Comparison of ENCODE assay signal across 18 cellular contexts in genomic region chr13:97945792-97946419, GRCh38. TPM values are rescaled to one million over a fixed set of nuclear protein-coding genes. Genes with fewer than 3 reads are reported as not detected.
DNase-seq lines count a peak whose midpoint lies in the region; ATAC-seq, FAIRE-seq and TF ChIP-seq lines count a peak whose summit lies in the region.
"Had no signal": no experiment of that assay in that cellular context is flagged by ENCODE, and none has a peak within 500 bp of the region (broad histone marks: within the 10 kb centered on the region; RNA-seq: fewer than 3 reads in every experiment).

No MANE protein-coding gene starts in this region.

- intact Hi-C loops in pancreas (cut with DNase I): no loop called here

- TF ChIP-seq CTCF in fibroblast of the aortic adventitia (IDR thresholded peaks at IDR 0.05; ENCODE audit: insufficient read depth, low read length) (peak; percentile 16), pancreas (IDR thresholded peaks at IDR 0.05) (no peak)

- H3K27me3 ChIP-seq in pancreas: no peaks in the 10 kb centered on the region

- no peaks in the 10 kb centered on the region for H3K4me1 ChIP-seq in pancreas
- H3K4me1 ChIP-seq: lower lobe of right lung had no signal

- DNase-seq in EH (ENCODE audit: low read depth) (peak; percentile 68), RPMI7951 (ENCODE audit: low read depth) (peak; percentile 40), fibroblast of the aortic adventitia (ENCODE audit: low read depth) (no peak), AML-193 (lab: John Stamatoyannopoulos, UW) (no peak), pancreas (no peak), SK-N-DZ (ENCODE audit: low spot score) (no peak), DMS114 treated with DMSO at 0.1 percent for 48 hours (lab: John Stamatoyannopoulos, UW; ENCODE audit: unreplicated experiment) (no peak)
- DNase-seq: activated effector memory CD4-positive, alpha-beta T cell treated with anti-CD3 and anti-CD28 coated beads, Interleukin-2, amount 50 U/mL, for 16 hours; C1 segment of cervical spinal cord; effector CD4-positive, alpha-beta T cell; lower lobe of right lung; MV-4-11; naive B cell; NCI-H2171 treated with DMSO at 0.1 percent for 48 hours; NK-92 treated with Interleukin-12 subunit alpha and Interleukin-12 subunit beta, amount 100 ng/mL, for 24 hours; stimulated activated CD4-positive, alpha-beta T cell treated with anti-CD3 and anti-CD28 coated beads, Interleukin-12 subunit alpha, Interleukin-12 subunit beta, amount 100 ng/mL, for 4 hours had no signal

- no peak for FAIRE-seq in pancreas (lab: Jason Lieb, UNC)
- FAIRE-seq: frontal cortex had no signal

- 82 to 86% methylated on average over 5 of the region's 5 CpGs for WGBS in pancreas, 2 donors

- H3K36me3 ChIP-seq in pancreas: no peaks in the 10 kb centered on the region
- H3K36me3 ChIP-seq: lower lobe of right lung had no signal

- no peak overlapping the region for H3K27ac ChIP-seq in pancreas
- H3K27ac ChIP-seq: lower lobe of right lung had no signal

- no peaks in the 10 kb centered on the region for H3K9me3 ChIP-seq in pancreas
- H3K9me3 ChIP-seq: lower lobe of right lung had no signal

- H3K4me3 ChIP-seq in fibroblast of the aortic adventitia (ENCODE audit: low read depth, low read length) (no peak overlapping the region), pancreas (no peak overlapping the region)
- H3K4me3 ChIP-seq: lower lobe of right lung had no signal

- ATAC-seq in GM21717 (IDR thresholded peaks at IDR 0.05; ENCODE audit: unreplicated experiment) (peak; percentile 69), pancreas (no peak)
- ATAC-seq: lower lobe of right lung had no signal

RNA-seq across cellular contexts. Expression of gene IPO5, which starts 7.6 kb away (rescaled TPM):
- 80.1 and 93.8 TPM in 2 replicates for total RNA-seq in RPMI7951 (2014; rRNA removed; shearing (Covaris generic))
- total RNA-seq in fibroblast of the aortic adventitia (ENCODE audit: low replicate concordance) (212 and 286 TPM in 2 replicates), pancreas (100 to 1,000 TPM in 4 of 6 donors, 10 to 100 TPM in 2; 80.4 to 140 (median 105) TPM)
- polyA plus RNA-seq in pancreas: 10 to 100 TPM; 32.6 to 35.8 TPM
- 155 and 175 TPM in 2 replicates for polyA plus RNA-seq in SK-N-DZ (2014; cell fraction: cytosol; rRNA removed)
- 132 and 164 TPM in 2 replicates for polyA plus RNA-seq in SK-N-DZ (2014; cell fraction: nucleus; rRNA removed)

Comparison
In these comparisons a context has a peak if more than half of its experiments do, and no peak if none do; other contexts are left out.
1. DNase-seq: peak in EH (single experiment) and RPMI7951 (single experiment); none in fibroblast of the aortic adventitia (single experiment), AML-193 (0 of 2), pancreas (0 of 6), SK-N-DZ (single experiment) and DMS114 treated with DMSO at 0.1 percent for 48 hours (single experiment).